In the genomic region with DNA sequence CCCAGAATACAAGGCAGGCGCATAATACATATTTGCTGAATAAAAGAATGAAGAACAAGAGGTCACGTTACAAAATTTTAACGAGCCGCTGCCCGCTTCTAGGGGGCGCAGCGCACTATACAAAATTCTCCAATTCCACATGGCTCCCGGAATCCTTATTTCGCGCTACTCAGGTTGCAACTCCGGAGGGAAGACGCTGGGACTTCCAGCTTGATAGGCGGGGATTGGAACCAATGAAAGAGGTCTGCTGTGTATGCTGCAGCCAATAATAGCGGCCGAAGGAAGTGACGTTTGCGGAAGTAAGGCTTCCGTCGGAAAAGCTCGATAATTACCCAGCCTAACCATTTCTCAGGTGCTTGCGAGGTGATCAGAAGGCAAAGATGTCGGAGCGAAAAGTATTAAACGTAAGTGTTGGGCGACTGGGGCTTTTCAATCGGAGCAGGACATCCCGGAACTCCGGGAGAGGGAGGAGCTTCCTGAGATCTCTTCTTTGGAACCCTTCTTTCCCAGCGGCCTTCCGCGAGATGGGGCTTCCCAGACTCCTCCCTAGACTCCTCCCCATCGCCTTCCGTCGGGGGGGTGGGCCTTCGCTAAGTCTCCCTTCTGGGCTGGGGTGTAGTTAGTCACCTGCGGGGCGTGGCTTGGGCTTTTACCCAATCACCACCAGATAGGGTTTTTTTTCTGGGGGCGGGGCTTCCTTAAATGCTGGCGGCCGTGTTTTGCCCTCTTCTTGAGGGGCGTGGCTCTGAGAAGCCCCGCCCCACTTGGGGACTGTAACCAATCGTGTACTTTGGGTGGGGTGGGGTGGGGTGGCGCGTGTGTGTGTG, we compare ENCODE assay signal across 1 cellular context.
TF ChIP-seq lines count a peak whose summit lies in the region.

TSS of gene YJU2 (plus strand) at position 314 of the 827 bp plus-strand sequence. CDS start at position 381, 67 bp downstream.

TF ChIP-seq in K562, 482 proteins besides CTCF, POLR2A, EP300 and RAD21 (continued from another document and continues in another):
- TF ChIP-seq, protein P1, sequence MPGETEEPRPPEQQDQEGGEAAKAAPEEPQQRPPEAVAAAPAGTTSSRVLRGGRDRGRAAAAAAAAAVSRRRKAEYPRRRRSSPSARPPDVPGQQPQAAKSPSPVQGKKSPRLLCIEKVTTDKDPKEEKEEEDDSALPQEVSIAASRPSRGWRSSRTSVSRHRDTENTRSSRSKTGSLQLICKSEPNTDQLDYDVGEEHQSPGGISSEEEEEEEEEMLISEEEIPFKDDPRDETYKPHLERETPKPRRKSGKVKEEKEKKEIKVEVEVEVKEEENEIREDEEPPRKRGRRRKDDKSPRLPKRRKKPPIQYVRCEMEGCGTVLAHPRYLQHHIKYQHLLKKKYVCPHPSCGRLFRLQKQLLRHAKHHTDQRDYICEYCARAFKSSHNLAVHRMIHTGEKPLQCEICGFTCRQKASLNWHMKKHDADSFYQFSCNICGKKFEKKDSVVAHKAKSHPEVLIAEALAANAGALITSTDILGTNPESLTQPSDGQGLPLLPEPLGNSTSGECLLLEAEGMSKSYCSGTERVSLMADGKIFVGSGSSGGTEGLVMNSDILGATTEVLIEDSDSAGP (CRISPR knock-in tag; IDR thresholded peaks at IDR 0.05), result no peak
- TF ChIP-seq OTX1 (CRISPR knock-in tag; IDR thresholded peaks at IDR 0.05), result 0 out of 2 replicates have a peak, but pooled peaks have one; percentile 42
- 0 out of 2 replicates have a peak, but pooled peaks have one; percentile 8 for TF ChIP-seq MEF2A (IDR thresholded peaks at IDR 0.05; ENCODE audit: control insufficient read depth, low read depth, low read length)
- TF ChIP-seq, protein P2, sequence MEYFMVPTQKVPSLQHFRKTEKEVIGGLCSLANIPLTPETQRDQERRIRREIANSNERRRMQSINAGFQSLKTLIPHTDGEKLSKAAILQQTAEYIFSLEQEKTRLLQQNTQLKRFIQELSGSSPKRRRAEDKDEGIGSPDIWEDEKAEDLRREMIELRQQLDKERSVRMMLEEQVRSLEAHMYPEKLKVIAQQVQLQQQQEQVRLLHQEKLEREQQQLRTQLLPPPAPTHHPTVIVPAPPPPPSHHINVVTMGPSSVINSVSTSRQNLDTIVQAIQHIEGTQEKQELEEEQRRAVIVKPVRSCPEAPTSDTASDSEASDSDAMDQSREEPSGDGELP (CRISPR knock-in tag; IDR thresholded peaks at IDR 0.05; ENCODE audit: borderline replicate concordance), result peak; percentile 75
- peak; percentile 90 for TF ChIP-seq ZNF175 (CRISPR knock-in tag; IDR thresholded peaks at IDR 0.05; ENCODE audit: low read depth)
- peak in 1 of 2 experiments; percentile 72; a peak in 1 of 4 replicates for TF ChIP-seq SIN3A (IDR thresholded peaks at IDR 0.05; ENCODE audit: borderline replicate concordance in 2 of 2, control insufficient read depth in 1 of 2, low read depth in 2 of 2, low read length in 2 of 2)
- TF ChIP-seq SMARCE1 (IDR thresholded peaks at IDR 0.05), result no peak
- TF ChIP-seq IFI16 (CRISPR knock-in tag; IDR thresholded peaks at IDR 0.05), result no peak
- TF ChIP-seq ZNF444 (CRISPR knock-in tag; IDR thresholded peaks at IDR 0.05), result no peak
- TF ChIP-seq HDAC6 (IDR thresholded peaks at IDR 0.05; ENCODE audit: low read depth, low read length), result no peak
- TF ChIP-seq ELF1 (tag; IDR thresholded peaks at IDR 0.05), result peak; percentile 100
- TF ChIP-seq HDAC1 (IDR thresholded peaks at IDR 0.05), result peak in 1 of 2 experiments; percentile 76; a peak in 2 of 4 replicates
- TF ChIP-seq NCOA6 (IDR thresholded peaks at IDR 0.05), result peak; percentile 54; the same call in 1 of the 2 replicates
- TF ChIP-seq U2AF1 (optimal IDR thresholded peaks at IDR 0.05; ENCODE audit: low read depth, low read length), result no peak
- TF ChIP-seq RBM39 (optimal IDR thresholded peaks at IDR 0.05; ENCODE audit: low read depth, low read length), result no peak
- TF ChIP-seq ATF7 (IDR thresholded peaks at IDR 0.05), result peak; percentile 92
- peak; percentile 86 for TF ChIP-seq LEF1 (IDR thresholded peaks at IDR 0.05)
- TF ChIP-seq POLR2B (IDR thresholded peaks at IDR 0.05; ENCODE audit: low read depth, partially characterized antibody), result peak; percentile 72
- TF ChIP-seq E2F3 (CRISPR knock-in tag; IDR thresholded peaks at IDR 0.05), result peak; percentile 22; the same call in 1 of the 2 replicates
- peak; percentile 49 for TF ChIP-seq CHAMP1 (IDR thresholded peaks at IDR 0.05)
- TF ChIP-seq POU5F1 (IDR thresholded peaks at IDR 0.05; ENCODE audit: borderline replicate concordance, low read depth, low read length, partially characterized antibody), result peak; percentile 56
- no peak for TF ChIP-seq RBM34 (IDR thresholded peaks at IDR 0.05; ENCODE audit: borderline replicate concordance, insufficient read depth, low read length)
- TF ChIP-seq DMBX1 (CRISPR knock-in tag; IDR thresholded peaks at IDR 0.05; ENCODE audit: borderline replicate concordance), result no peak
- TF ChIP-seq, protein P3, sequence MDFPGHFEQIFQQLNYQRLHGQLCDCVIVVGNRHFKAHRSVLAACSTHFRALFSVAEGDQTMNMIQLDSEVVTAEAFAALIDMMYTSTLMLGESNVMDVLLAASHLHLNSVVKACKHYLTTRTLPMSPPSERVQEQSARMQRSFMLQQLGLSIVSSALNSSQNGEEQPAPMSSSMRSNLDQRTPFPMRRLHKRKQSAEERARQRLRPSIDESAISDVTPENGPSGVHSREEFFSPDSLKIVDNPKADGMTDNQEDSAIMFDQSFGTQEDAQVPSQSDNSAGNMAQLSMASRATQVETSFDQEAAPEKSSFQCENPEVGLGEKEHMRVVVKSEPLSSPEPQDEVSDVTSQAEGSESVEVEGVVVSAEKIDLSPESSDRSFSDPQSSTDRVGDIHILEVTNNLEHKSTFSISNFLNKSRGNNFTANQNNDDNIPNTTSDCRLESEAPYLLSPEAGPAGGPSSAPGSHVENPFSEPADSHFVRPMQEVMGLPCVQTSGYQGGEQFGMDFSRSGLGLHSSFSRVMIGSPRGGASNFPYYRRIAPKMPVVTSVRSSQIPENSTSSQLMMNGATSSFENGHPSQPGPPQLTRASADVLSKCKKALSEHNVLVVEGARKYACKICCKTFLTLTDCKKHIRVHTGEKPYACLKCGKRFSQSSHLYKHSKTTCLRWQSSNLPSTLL (IDR thresholded peaks at IDR 0.05), result no peak
- TF ChIP-seq BDP1 (IDR thresholded peaks at IDR 0.05; ENCODE audit: insufficient read depth, insufficient read length), result no peak
- peak; percentile 88 for TF ChIP-seq CHD2 (IDR thresholded peaks at IDR 0.05; ENCODE audit: low read depth, low read length)
- TF ChIP-seq SMAD1 (IDR thresholded peaks at IDR 0.05; ENCODE audit: low read depth, low read length, partially characterized antibody), result peak; percentile 42
- no peak for TF ChIP-seq CBFB (CRISPR knock-in tag; IDR thresholded peaks at IDR 0.05)
- peak; percentile 100 for TF ChIP-seq MBD2 (IDR thresholded peaks at IDR 0.05; ENCODE audit: borderline replicate concordance, low read depth)
- peak; percentile 96 for TF ChIP-seq EP400 (IDR thresholded peaks at IDR 0.05)
- TF ChIP-seq ATF4 (CRISPR knock-in tag; IDR thresholded peaks at IDR 0.05), result no peak
- TF ChIP-seq CHCHD3 (CRISPR knock-in tag; IDR thresholded peaks at IDR 0.05), result 0 out of 2 replicates have a peak, but pooled peaks have one; percentile 42
- TF ChIP-seq SAP30 (IDR thresholded peaks at IDR 0.05; ENCODE audit: borderline replicate concordance, insufficient read depth, low read depth, low read length, poor library complexity, severe bottlenecking), result peak; percentile 79
- TF ChIP-seq MITF (IDR thresholded peaks at IDR 0.05), result no peak
- TF ChIP-seq YY1 (IDR thresholded peaks at IDR 0.05; ENCODE audit: borderline replicate concordance in 1 of 3, control insufficient read depth in 1 of 3, extremely low read depth in 1 of 3, insufficient read depth in 3 of 3, insufficient read length in 1 of 3, insufficient replicate concordance in 2 of 3, low read depth in 1 of 3, low read length in 2 of 3), result peak; percentile 20 to 86 (median 78)
- TF ChIP-seq CBFA2T3 (IDR thresholded peaks at IDR 0.05), result no peak
- TF ChIP-seq ZNF407 (IDR thresholded peaks at IDR 0.05; ENCODE audit: low read depth), result no peak
- peak; percentile 98 for TF ChIP-seq DIDO1 (tag; IDR thresholded peaks at IDR 0.05; ENCODE audit: low read depth)
- peak; percentile 100 for TF ChIP-seq NFYB (IDR thresholded peaks at IDR 0.05; ENCODE audit: extremely low read depth, insufficient read length)
